In genomic region chr9:112037281-112038016, GRCh38 we compare ENCODE assay signal across 8 cellular contexts.
A peak's percentile ranks its signal among the peaks of the same experiment; 100 is the strongest.
DNase-seq lines count a peak whose midpoint lies in the region; ATAC-seq and TF ChIP-seq lines count a peak whose summit lies in the region.

No MANE protein-coding gene starts in this region.

- H3K27me3 Mint-ChIP-seq in progenitor cell of endocrine pancreas, result no peaks in the 10 kb centered on the region

- no peak for TF ChIP-seq CTCF in AG09319 (IDR thresholded peaks at IDR 0.05; ENCODE audit: low read depth, low read length)
- TF ChIP-seq CTCF in dorsolateral prefrontal cortex (IDR thresholded peaks at IDR 0.05 in 54 of 56, conservative IDR thresholded peaks at IDR 0.05 in 2 of 56; ENCODE audit: low read depth in 1 of 56, partially characterized antibody in 56 of 56), result no peak
- TF ChIP-seq CTCF in progenitor cell of endocrine pancreas (IDR thresholded peaks at IDR 0.05; ENCODE audit: unreplicated experiment), result no peak

- DNase-seq in AG09319 (ENCODE audit: extremely low read depth, low read depth) (peak; percentile 81), hepatic stellate cell (ENCODE audit: low spot score) (peak; percentile 34), stromal cell of bone marrow (ENCODE audit: low read depth) (peak; percentile 76), dorsolateral prefrontal cortex (no peak), progenitor cell of endocrine pancreas (ENCODE audit: low spot score, unreplicated experiment) (no peak)
- DNase-seq in Jurkat, Clone E6-1 (ENCODE audit: low read depth, low spot score), result peak; percentile 98
- DNase-seq in activated CD8-positive, alpha-beta memory T cell treated with anti-CD3 and anti-CD28 coated beads for 24 hours, result peak; percentile 73

- H3K4me3 ChIP-seq in Jurkat, Clone E6-1 (ENCODE audit: low read length), result no peak overlapping the region
- no peak overlapping the region for H3K4me3 ChIP-seq in dorsolateral prefrontal cortex

- ATAC-seq in GM19438 (IDR thresholded peaks at IDR 0.05; ENCODE audit: low read depth, unreplicated experiment), result peak; percentile 62

- peaks cover 25% of the 10 kb centered on the region for H3K4me1 Mint-ChIP-seq in progenitor cell of endocrine pancreas (ENCODE audit: low read depth)

- H3K4me3 Mint-ChIP-seq in progenitor cell of endocrine pancreas (ENCODE audit: low read depth), result no peak overlapping the region

- no peaks in the 10 kb centered on the region for H3K27me3 ChIP-seq in dorsolateral prefrontal cortex

- H3K36me3 Mint-ChIP-seq in progenitor cell of endocrine pancreas (ENCODE audit: insufficient read depth), result peaks cover 27% of the 10 kb centered on the region

- intact Hi-C loops in dorsolateral prefrontal cortex (cut with DNase I), result no loop called here

- H3K27ac ChIP-seq in dorsolateral prefrontal cortex, result no peak overlapping the region

- no peak overlapping the region for H3K27ac Mint-ChIP-seq in progenitor cell of endocrine pancreas

- H3K9me3 Mint-ChIP-seq in progenitor cell of endocrine pancreas (ENCODE audit: low read depth), result no peaks in the 10 kb centered on the region

Comparison
In these comparisons a context has a peak if more than half of its experiments do, and no peak if none do; other contexts are left out.
1. DNase-seq: peak in AG09319 (single experiment), Jurkat, Clone E6-1 (single experiment), activated CD8-positive, alpha-beta memory T cell treated with anti-CD3 and anti-CD28 coated beads for 24 hours (single experiment), hepatic stellate cell (single experiment) and stromal cell of bone marrow (single experiment); none in dorsolateral prefrontal cortex (0 of 10) and progenitor cell of endocrine pancreas (single experiment).